Comparison of ENCODE assay signal across 11 cellular contexts in the genomic region with DNA sequence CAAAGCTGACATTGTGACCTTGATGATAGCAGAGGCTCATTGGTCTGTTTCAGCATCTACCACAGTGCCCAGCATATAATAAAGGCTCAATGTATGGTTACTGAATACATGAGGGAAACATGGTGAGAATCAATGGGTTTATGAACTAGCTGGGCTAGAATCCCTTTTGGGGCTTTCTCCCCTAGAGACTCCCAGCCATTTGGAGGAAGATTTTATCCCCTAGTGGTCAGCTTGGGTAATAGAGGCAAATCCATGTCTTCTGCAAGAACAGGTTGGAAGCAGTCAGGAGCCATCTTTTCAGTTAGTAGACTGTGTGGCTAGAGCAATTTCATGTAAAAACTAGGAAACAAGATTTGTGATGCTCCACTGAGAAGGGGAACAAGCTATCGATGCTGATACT. TPM values are rescaled to one million over a fixed set of nuclear protein-coding genes. Genes with fewer than 3 reads are reported as not detected.
DNase-seq lines count a peak whose midpoint lies in the region; ATAC-seq, FAIRE-seq and TF ChIP-seq lines count a peak whose summit lies in the region.
"Had no signal": no experiment of that assay in that cellular context is flagged by ENCODE, and none has a peak within 500 bp of the region (broad histone marks: within the 10 kb centered on the region; RNA-seq: fewer than 3 reads in every experiment).

No MANE protein-coding gene starts in this region.

- BruUV-seq in A673 (replicated peaks; lab: Mats Ljungman, UMichigan): no TSS peak

- peak; percentile 48 for DNase-seq in A673 (ENCODE audit: low spot score)
- DNase-seq in RPMI7951 (ENCODE audit: low read depth): peak; percentile 24
- no peak for DNase-seq in foreskin keratinocyte
- DNase-seq in activated T-cell treated with anti-CD3 and anti-CD28 coated beads, Interleukin-2, amount 50 U/mL, for 48 hours: no peak
- DNase-seq in naive thymus-derived CD4-positive, alpha-beta T cell: no peak
- no peak for DNase-seq in HTR-8/SVneo (ENCODE audit: insufficient read length, low spot score)
- DNase-seq: activated B cell treated with CpG ODN at 0.5 μM for 24 hours, DMS153, NCI-H226 had no signal

- peaks cover 19 to 55% (median 31%) of the 10 kb centered on the region in 5 donors for H3K27me3 Mint-ChIP-seq in naive thymus-derived CD4-positive, alpha-beta T cell

- peaks cover 0 to 5% (median 0%) of the 10 kb centered on the region in 11 donors for H3K9me3 Mint-ChIP-seq in naive thymus-derived CD4-positive, alpha-beta T cell
- H3K9me3 Mint-ChIP-seq: activated B cell treated with CpG ODN at 0.5 μM for 24 hours had no signal

- POLR2A ChIA-PET in A673 (lab: Charles Lee; ENCODE audit: low non-redundant PET): no interaction called here
- POLR2A ChIA-PET in naive thymus-derived CD4-positive, alpha-beta T cell (lab: Charles Lee): no interaction called here

- CTCF ChIA-PET in A673 (lab: Charles Lee): interaction anchor here (0.6 kb wide), 1 partner anchor 44 kb away, joined by 3 read pairs; no protein-coding TSS in a partner anchor
- CTCF ChIA-PET in naive thymus-derived CD4-positive, alpha-beta T cell (lab: Charles Lee): no interaction called here

- H3K4me1 Mint-ChIP-seq in naive thymus-derived CD4-positive, alpha-beta T cell: no peaks in the 10 kb centered on the region
- H3K4me1 Mint-ChIP-seq: activated B cell treated with CpG ODN at 0.5 μM for 24 hours had no signal

- H3K4me1 ChIP-seq in A673 (ENCODE audit: insufficient read depth, low read length, poor library complexity, severe bottlenecking): no peaks in the 10 kb centered on the region
- no peaks in the 10 kb centered on the region for H3K4me1 ChIP-seq in foreskin keratinocyte
- H3K4me1 ChIP-seq in naive thymus-derived CD4-positive, alpha-beta T cell (ENCODE audit: control insufficient read depth in 2 of 2, insufficient read depth in 2 of 2, low read length in 2 of 2): no peaks in the 10 kb centered on the region

- H3K4me3 ChIP-seq in A673 (ENCODE audit: low read depth, low read length, poor library complexity, severe bottlenecking): no peak overlapping the region
- no peak overlapping the region for H3K4me3 ChIP-seq in naive thymus-derived CD4-positive, alpha-beta T cell (ENCODE audit: low read length)

- H3K27ac Mint-ChIP-seq in naive thymus-derived CD4-positive, alpha-beta T cell: no peak overlapping the region
- H3K27ac Mint-ChIP-seq: activated B cell treated with CpG ODN at 0.5 μM for 24 hours had no signal

- intact Hi-C loops in A673 (cut with micrococcal nuclease; ENCODE audit: unreplicated experiment): no loop called here
- intact Hi-C loops in naive thymus-derived CD4-positive, alpha-beta T cell (cut with micrococcal nuclease): no loop called here

- ATAC-seq in foreskin keratinocyte (peak; percentile 44), HG03159 (IDR thresholded peaks at IDR 0.05; ENCODE audit: unreplicated experiment) (no peak)
- no peak for ATAC-seq in naive thymus-derived CD4-positive, alpha-beta T cell

- H3K36me3 Mint-ChIP-seq in naive thymus-derived CD4-positive, alpha-beta T cell: no peaks in the 10 kb centered on the region

- FAIRE-seq in HTR-8/SVneo (lab: Jason Lieb, UNC): no peak

- peak; percentile 58 for TF ChIP-seq CTCF in A673 (conservative IDR thresholded peaks at IDR 0.05; ENCODE audit: low read depth, low read length)
- peak; percentile 69 for TF ChIP-seq CTCF in GM12873 (IDR thresholded peaks at IDR 0.05; ENCODE audit: insufficient read depth, low read depth, low read length, missing control alignments)
- peak; percentile 51 for TF ChIP-seq CTCF in foreskin keratinocyte (conservative IDR thresholded peaks at IDR 0.05)

- no peaks in the 10 kb centered on the region for H3K36me3 ChIP-seq in A673 (ENCODE audit: insufficient read depth, low read length, poor library complexity, severe bottlenecking)
- no peaks in the 10 kb centered on the region for H3K36me3 ChIP-seq in naive thymus-derived CD4-positive, alpha-beta T cell (ENCODE audit: control insufficient read depth in 2 of 3, insufficient read depth in 3 of 3, low read length in 3 of 3)

- no peaks in the 10 kb centered on the region for H3K27me3 ChIP-seq in A673 (replicated peaks; ENCODE audit: insufficient read depth, low read depth, low read length, poor library complexity)
- H3K27me3 ChIP-seq in foreskin keratinocyte: no peaks in the 10 kb centered on the region
- H3K27me3 ChIP-seq in naive thymus-derived CD4-positive, alpha-beta T cell (ENCODE audit: control insufficient read depth in 2 of 2, insufficient read depth in 2 of 2, low read length in 2 of 2): no peaks in the 10 kb centered on the region

- H3K27ac ChIP-seq in A673 (ENCODE audit: low read depth, low read length, poor library complexity, severe bottlenecking) (no peak overlapping the region), foreskin keratinocyte (no peak overlapping the region)
- no peak overlapping the region for H3K27ac ChIP-seq in naive thymus-derived CD4-positive, alpha-beta T cell (ENCODE audit: low read depth, low read length)

- no peaks in the 10 kb centered on the region for H3K9me3 ChIP-seq in A673 (ENCODE audit: low read depth, low read length, poor library complexity, severe bottlenecking)
- no peaks in the 10 kb centered on the region for H3K9me3 ChIP-seq in naive thymus-derived CD4-positive, alpha-beta T cell (ENCODE audit: control insufficient read depth in 2 of 3, low read length in 3 of 3)

- H3K4me3 Mint-ChIP-seq in naive thymus-derived CD4-positive, alpha-beta T cell: no peak overlapping the region
- H3K4me3 Mint-ChIP-seq: activated B cell treated with CpG ODN at 0.5 μM for 24 hours had no signal

RNA-seq across cellular contexts. Expression of a gene that starts 15.8 kb away (rescaled TPM):
- total RNA-seq in A673 (2021): not detected in 2 replicates
- total RNA-seq in RPMI7951 (2014; rRNA removed; shearing (Covaris generic)): not detected in 2 replicates
- not detected in 2 replicates for total RNA-seq in foreskin keratinocyte
- polyA plus RNA-seq in foreskin keratinocyte: not detected in 2 replicates
- 1 to 10 TPM in 3 of 5 experiments, under 1 TPM in 1, not detected in 1; 0.37 to 4.9 (median 3.5) TPM for total RNA-seq in naive thymus-derived CD4-positive, alpha-beta T cell
- 1 to 10 TPM; 4.5 to 9.8 TPM for polyA plus RNA-seq in naive thymus-derived CD4-positive, alpha-beta T cell
- total RNA-seq: activated B cell treated with CpG ODN at 0.5 μM for 24 hours had no signal

RNA-seq across cellular contexts. Expression of a gene that starts 58.3 kb away (rescaled TPM):
- not detected in 2 replicates for total RNA-seq in A673 (2021)
- not detected in 2 replicates for total RNA-seq in RPMI7951 (2014; rRNA removed; shearing (Covaris generic))
- total RNA-seq in foreskin keratinocyte: not detected in 2 replicates
- not detected in 2 replicates for polyA plus RNA-seq in foreskin keratinocyte
- not detected for total RNA-seq in naive thymus-derived CD4-positive, alpha-beta T cell
- polyA plus RNA-seq in naive thymus-derived CD4-positive, alpha-beta T cell: not detected
- total RNA-seq: activated B cell treated with CpG ODN at 0.5 μM for 24 hours had no signal

Comparison
In these comparisons a context has a peak if more than half of its experiments do, and no peak if none do; other contexts are left out.
1. DNase-seq: peak in A673 (single experiment) and RPMI7951 (single experiment); none in foreskin keratinocyte (0 of 2), activated T-cell treated with anti-CD3 and anti-CD28 coated beads, Interleukin-2, amount 50 U/mL, for 48 hours (0 of 2), naive thymus-derived CD4-positive, alpha-beta T cell (0 of 9) and HTR-8/SVneo (single experiment).
2. Peak in every context shown above with its lines, with median percentiles within 50 percentile points of each other: CTCF ChIP-seq.